9 cellular contexts compared by ENCODE assay signal in the genomic region with DNA sequence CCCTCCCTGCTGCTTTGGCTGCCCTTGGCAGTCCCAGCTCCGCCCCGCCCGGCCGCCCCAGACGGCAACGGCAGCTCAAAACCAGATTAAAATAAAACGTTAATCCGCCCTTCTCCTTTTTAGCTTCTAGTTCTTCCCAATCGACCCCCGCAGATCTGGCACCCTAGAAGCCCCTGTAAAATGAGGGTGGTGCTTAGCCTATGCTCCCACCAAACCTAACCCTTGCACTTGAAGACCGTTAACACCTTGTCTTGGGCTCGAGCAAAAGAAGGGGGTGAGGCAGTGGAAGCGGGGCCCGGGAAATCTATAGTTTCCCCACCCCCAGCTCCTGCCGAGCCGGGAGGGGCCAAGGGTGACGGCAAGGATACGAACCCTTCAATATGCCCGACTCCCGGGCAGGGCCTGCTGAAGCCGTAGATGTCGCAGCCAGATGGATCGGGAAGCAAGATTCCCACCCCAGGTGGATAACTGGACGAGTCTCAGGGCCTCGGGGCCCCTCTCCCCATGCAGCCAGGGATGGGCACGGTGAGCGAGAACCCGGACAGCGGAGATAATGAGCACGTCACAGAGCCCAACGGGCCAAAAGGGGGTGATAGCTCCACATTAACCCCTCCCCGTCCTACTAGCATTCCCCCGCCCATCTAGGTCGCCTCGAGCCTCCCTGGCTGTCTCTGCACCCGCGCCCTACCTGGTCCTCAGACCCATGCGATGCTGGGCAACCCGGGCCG.
DNase-seq lines count a peak whose midpoint lies in the region; ATAC-seq, FAIRE-seq and TF ChIP-seq lines count a peak whose summit lies in the region.
"Had no signal": no experiment of that assay in that cellular context is flagged by ENCODE, and none has a peak within 500 bp of the region (broad histone marks: within the 10 kb centered on the region; RNA-seq: fewer than 3 reads in every experiment).

No MANE protein-coding gene starts in this region.

- no peak for ATAC-seq in effector memory CD8-positive, alpha-beta T cell (replicated peaks)
- no peak for ATAC-seq in stimulated activated memory B cell treated with anti-CD40 and anti-IgM and Interleukin-4, amounts not matched to agents 10 μg/mL and 1 μg/mL and 100 μg/mL, for 72 hours
- no peak for ATAC-seq in HG03469 (IDR thresholded peaks at IDR 0.05; ENCODE audit: unreplicated experiment)

- CTCF ChIA-PET in OCI-LY7 (lab: Charles Lee; ENCODE audit: unreplicated experiment) = no interaction called here

- peaks cover 30 to 38% of the 10 kb centered on the region in 2 donors for H3K4me1 Mint-ChIP-seq in effector memory CD8-positive, alpha-beta T cell (ENCODE audit: low read depth in 2 of 2)
- H3K4me1 Mint-ChIP-seq in stimulated activated memory B cell treated with anti-CD40 and anti-IgM and Interleukin-4, amounts not matched to agents 10 μg/mL and 1 μg/mL and 100 μg/mL, for 72 hours = peaks cover 54% of the 10 kb centered on the region

- H4K20me1 ChIP-seq in OCI-LY7 (ENCODE audit: insufficient read depth, low read length) = no peaks in the 10 kb centered on the region

- DNase-seq in SIG-M5 treated with dmso at 0.1 percent for 504 hours (lab: John Stamatoyannopoulos, UW; ENCODE audit: unreplicated experiment) = peak; percentile 10
- no peak for DNase-seq in SIG-M5 (lab: John Stamatoyannopoulos, UW)
- peak; percentile 11 for DNase-seq in OCI-LY7 (ENCODE audit: low spot score)
- no peak for DNase-seq in effector memory CD8-positive, alpha-beta T cell
- no peak for DNase-seq in amniotic stem cell (lab: John Stamatoyannopoulos, UW)
- no peak for DNase-seq in RCC 7860 (ENCODE audit: low spot score)
- DNase-seq: DND-41 had no signal

- TF ChIP-seq CTCF in OCI-LY7 (conservative IDR thresholded peaks at IDR 0.05; ENCODE audit: low read length) = no peak

- no peak overlapping the region for H3K27ac ChIP-seq in OCI-LY7 (ENCODE audit: low read depth, low read length, poor library complexity, severe bottlenecking)

- no peak for FAIRE-seq in RCC 7860 (lab: Jason Lieb, UNC)

- no peaks in the 10 kb centered on the region for H3K9me3 ChIP-seq in OCI-LY7 (ENCODE audit: low read length)

- peak overlapping the region; percentile 84 for H3K4me2 ChIP-seq in OCI-LY7 (ENCODE audit: low read length)

- peaks cover 57 to 74% of the 10 kb centered on the region in 2 donors for H3K27me3 Mint-ChIP-seq in effector memory CD8-positive, alpha-beta T cell
- H3K27me3 Mint-ChIP-seq in stimulated activated memory B cell treated with anti-CD40 and anti-IgM and Interleukin-4, amounts not matched to agents 10 μg/mL and 1 μg/mL and 100 μg/mL, for 72 hours = peaks cover 75% of the 10 kb centered on the region

- no TSS peak for BruUV-seq in OCI-LY7 (replicated peaks; lab: Mats Ljungman, UMichigan)

- no peak overlapping the region for H2AFZ ChIP-seq in OCI-LY7 (ENCODE audit: low read length)

- peak overlapping the region; percentile 69 for H3K4me3 ChIP-seq in OCI-LY7 (ENCODE audit: low read depth, low read length, poor library complexity, severe bottlenecking)

- POLR2A ChIA-PET in OCI-LY7 (lab: Charles Lee) = no interaction called here

- no peaks in the 10 kb centered on the region for H3K9me3 Mint-ChIP-seq in effector memory CD8-positive, alpha-beta T cell
- H3K9me3 Mint-ChIP-seq in stimulated activated memory B cell treated with anti-CD40 and anti-IgM and Interleukin-4, amounts not matched to agents 10 μg/mL and 1 μg/mL and 100 μg/mL, for 72 hours = no peaks in the 10 kb centered on the region

- H3K27ac Mint-ChIP-seq in effector memory CD8-positive, alpha-beta T cell = peak overlapping the region in 1 of 2 donors; percentile 16
- H3K27ac Mint-ChIP-seq in stimulated activated memory B cell treated with anti-CD40 and anti-IgM and Interleukin-4, amounts not matched to agents 10 μg/mL and 1 μg/mL and 100 μg/mL, for 72 hours = no peak overlapping the region

- H3K4me3 Mint-ChIP-seq in effector memory CD8-positive, alpha-beta T cell = peak overlapping the region; percentile 80 to 88
- peak overlapping the region; percentile 78 for H3K4me3 Mint-ChIP-seq in stimulated activated memory B cell treated with anti-CD40 and anti-IgM and Interleukin-4, amounts not matched to agents 10 μg/mL and 1 μg/mL and 100 μg/mL, for 72 hours

- H3K9me2 ChIP-seq in OCI-LY7 (ENCODE audit: insufficient read depth, low read length) = no peaks in the 10 kb centered on the region

- no peaks in the 10 kb centered on the region for H3K36me3 ChIP-seq in OCI-LY7 (ENCODE audit: insufficient read depth, low read length)

- no peaks in the 10 kb centered on the region for H3K79me2 ChIP-seq in OCI-LY7 (ENCODE audit: insufficient read depth, low read depth, low read length)

- intact Hi-C loops in OCI-LY7 (cut with micrococcal nuclease; ENCODE audit: unreplicated experiment) = no loop called here

- H3K4me1 ChIP-seq in OCI-LY7 (ENCODE audit: insufficient read depth, low read length, poor library complexity, severe bottlenecking) = peaks cover 24% of the 10 kb centered on the region

- H3K36me3 Mint-ChIP-seq in effector memory CD8-positive, alpha-beta T cell (ENCODE audit: insufficient read depth) = peaks cover 5% of the 10 kb centered on the region
- no peaks in the 10 kb centered on the region for H3K36me3 Mint-ChIP-seq in stimulated activated memory B cell treated with anti-CD40 and anti-IgM and Interleukin-4, amounts not matched to agents 10 μg/mL and 1 μg/mL and 100 μg/mL, for 72 hours

Comparison
In these comparisons a context has a peak if more than half of its experiments do, and no peak if none do; other contexts are left out.
1. DNase-seq: peak in SIG-M5 treated with dmso at 0.1 percent for 504 hours (single experiment) and OCI-LY7 (single experiment); none in SIG-M5 (single experiment), effector memory CD8-positive, alpha-beta T cell (0 of 3), amniotic stem cell (single experiment) and RCC 7860 (single experiment).